In the genomic region with DNA sequence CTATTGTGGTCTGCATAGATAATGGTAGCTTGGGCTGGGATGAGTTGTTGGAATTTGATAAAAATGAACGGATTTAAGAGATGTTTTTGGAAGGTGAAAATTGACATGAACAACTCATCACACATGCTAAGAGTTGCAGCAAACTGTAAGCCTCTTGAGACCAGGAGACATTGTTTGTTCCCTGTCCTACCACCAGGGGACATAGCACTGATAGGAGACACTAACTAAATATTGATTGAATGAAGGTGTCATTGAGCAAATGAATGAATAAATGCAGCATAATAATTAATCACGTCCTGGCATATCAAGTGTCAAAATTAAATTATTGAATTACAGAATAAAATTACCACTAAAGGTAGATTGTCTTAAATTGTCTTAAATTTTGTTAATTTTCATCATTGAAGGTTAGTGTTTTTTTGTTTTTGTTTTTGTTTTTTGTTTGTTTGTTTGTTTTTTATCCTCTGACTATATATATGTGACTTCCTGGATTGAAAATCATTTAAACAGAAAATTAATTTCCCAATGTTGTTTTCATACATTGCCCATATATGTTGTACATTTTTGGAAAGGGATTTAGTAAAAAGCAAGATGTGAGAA, we compare ENCODE assay signal across 8 cellular contexts.
DNase-seq lines count a peak whose midpoint lies in the region; ATAC-seq, FAIRE-seq and TF ChIP-seq lines count a peak whose summit lies in the region.

No MANE protein-coding gene starts in this region.

- H3K36me3 ChIP-seq in NT2/D1 (ENCODE audit: insufficient read depth, insufficient read length, low read length) (no peaks in the 10 kb centered on the region), endothelial cell of umbilical vein (ENCODE audit: control insufficient read depth in 2 of 2, extremely low read depth in 1 of 2, insufficient read depth in 2 of 2, low read length in 2 of 2) (no peaks in the 10 kb centered on the region), small intestine (ENCODE audit: control insufficient read depth in 2 of 2, insufficient read depth in 2 of 2, low read length in 2 of 2) (no peaks in the 10 kb centered on the region)

- H3K4me3 ChIP-seq in NT2/D1 (ENCODE audit: insufficient read length, low read depth) (no peak overlapping the region), endothelial cell of umbilical vein (replicated peaks in 1 of 3; ENCODE audit: insufficient read depth in 1 of 3, low read depth in 1 of 3, low read length in 3 of 3) (no peak overlapping the region), small intestine (ENCODE audit: low read depth in 1 of 2, low read length in 2 of 2) (no peak overlapping the region)

- peak; percentile 32 to 44 for TF ChIP-seq CTCF in endothelial cell of umbilical vein (IDR thresholded peaks at IDR 0.05; ENCODE audit: extremely low read depth in 1 of 2, insufficient read depth in 1 of 2, low read depth in 1 of 2, low read length in 2 of 2)

- no peaks in the 10 kb centered on the region for H3K9me1 ChIP-seq in endothelial cell of umbilical vein (replicated peaks; ENCODE audit: control insufficient read depth, extremely low read depth, insufficient read depth, low read length)

- no peak overlapping the region for H3K27ac ChIP-seq in endothelial cell of umbilical vein (ENCODE audit: insufficient read depth, low read depth, low read length)
- H3K27ac ChIP-seq in small intestine (ENCODE audit: low read depth in 1 of 2, low read length in 1 of 2), result no peak overlapping the region

- 84 to 85% (median 84%) methylated on average over 2 of the region's 2 CpGs for WGBS in small intestine, 3 donors

- DNase-seq in activated naive CD4-positive, alpha-beta T cell treated with Interleukin-2 at 50 U/mL for 16 hours, result peak; percentile 8
- DNase-seq in activated naive CD4-positive, alpha-beta T cell (lab: John Stamatoyannopoulos, UW), result no peak
- DNase-seq in NT2/D1 (ENCODE audit: low read depth, low spot score), result peak; percentile 16
- no peak for DNase-seq in endothelial cell of umbilical vein (ENCODE audit: low read depth, low spot score)
- DNase-seq in small intestine, result peak; percentile 51
- DNase-seq in NOMO-1 treated with dmso at 0.1 percent for 144 hours (lab: John Stamatoyannopoulos, UW; ENCODE audit: unreplicated experiment), result no peak
- no peak for DNase-seq in NCI-H187 treated with DMSO at 0.1 percent for 48 hours (lab: John Stamatoyannopoulos, UW)

- dilution Hi-C loops in endothelial cell of umbilical vein (cut with MboI; ENCODE audit: extremely low pct_ligation_motif_present, low sequenced_read_pairs), result no loop called here

- no peaks in the 10 kb centered on the region for H3K27me3 ChIP-seq in NT2/D1 (ENCODE audit: insufficient read depth, insufficient read length)
- H3K27me3 ChIP-seq in endothelial cell of umbilical vein (ENCODE audit: control insufficient read depth in 2 of 2, insufficient read depth in 2 of 2, low read length in 2 of 2), result no peaks in the 10 kb centered on the region
- H3K27me3 ChIP-seq in small intestine (ENCODE audit: control insufficient read depth in 2 of 2, insufficient read depth in 2 of 2, low read length in 2 of 2), result no peaks in the 10 kb centered on the region

- H3K9me3 ChIP-seq in NT2/D1 (ENCODE audit: insufficient read depth, low read length), result no peaks in the 10 kb centered on the region
- no peaks in the 10 kb centered on the region for H3K9me3 ChIP-seq in endothelial cell of umbilical vein (replicated peaks; ENCODE audit: control insufficient read depth, insufficient read depth, low read length)
- no peaks in the 10 kb centered on the region for H3K9me3 ChIP-seq in small intestine (ENCODE audit: control insufficient read depth, low read depth)

- no peaks in the 10 kb centered on the region for H4K20me1 ChIP-seq in endothelial cell of umbilical vein (replicated peaks; ENCODE audit: control insufficient read depth, extremely low read depth, insufficient read depth, low read length)

- no peak for TF ChIP-seq POLR2A in endothelial cell of umbilical vein (IDR thresholded peaks at IDR 0.05; ENCODE audit: low read depth, low read length)

- H3K9ac ChIP-seq in NT2/D1 (ENCODE audit: insufficient read length, low read depth) (no peak overlapping the region), endothelial cell of umbilical vein (replicated peaks; ENCODE audit: extremely low read depth, insufficient read depth, low read length) (no peak overlapping the region)

- POLR2A ChIA-PET in endothelial cell of umbilical vein (lab: Charles Lee), result no interaction called here

- FAIRE-seq in endothelial cell of umbilical vein (lab: Jason Lieb, UNC) (no peak), small intestine (lab: Jason Lieb, UNC) (peak; percentile 93)

- intact Hi-C loops in endothelial cell of umbilical vein (cut with micrococcal nuclease), result no loop called here

- H3K4me1 ChIP-seq in NT2/D1 (ENCODE audit: insufficient read depth, insufficient read length) (no peaks in the 10 kb centered on the region), endothelial cell of umbilical vein (ENCODE audit: control insufficient read depth, extremely low read depth, insufficient read depth, low read length) (peaks cover 13% of the 10 kb centered on the region), small intestine (ENCODE audit: control insufficient read depth in 2 of 2, insufficient read depth in 1 of 2, low read depth in 1 of 2, low read length in 1 of 2) (no peaks in the 10 kb centered on the region)

- ATAC-seq in HG03108 (IDR thresholded peaks at IDR 0.05; ENCODE audit: unreplicated experiment), result no peak

- no peak overlapping the region for H2AFZ ChIP-seq in endothelial cell of umbilical vein (ENCODE audit: low read depth, low read length)

- no peaks in the 10 kb centered on the region for H3K79me2 ChIP-seq in endothelial cell of umbilical vein (ENCODE audit: control insufficient read depth, insufficient read depth, low read length)

- CTCF ChIA-PET in endothelial cell of umbilical vein (lab: Charles Lee), result interaction anchor here (0.8 to 3.5 kb wide), 11 partner anchors 10 to 264 kb away, joined by 3 to 32 read pairs (median 3); no protein-coding TSS in a partner anchor

- peak overlapping the region; percentile 62 for H3K4me2 ChIP-seq in endothelial cell of umbilical vein (ENCODE audit: insufficient read depth, low read length)

- BruUV-seq in endothelial cell of umbilical vein (replicated peaks; lab: Mats Ljungman, UMichigan), result no TSS peak

TF ChIP-seq in endothelial cell of umbilical vein, 7 proteins besides CTCF, POLR2A, EP300 and RAD21:
- no peak for TF ChIP-seq JUN (IDR thresholded peaks at IDR 0.05; ENCODE audit: borderline replicate concordance, insufficient read depth, insufficient read length, low read depth)
- TF ChIP-seq POLR2AphosphoS5 (IDR thresholded peaks at IDR 0.05; ENCODE audit: insufficient read depth, low read depth, low read length), result no peak
- no peak for TF ChIP-seq MAX (IDR thresholded peaks at IDR 0.05; ENCODE audit: insufficient read depth, insufficient read length)
- TF ChIP-seq FOS (IDR thresholded peaks at IDR 0.05; ENCODE audit: borderline replicate concordance, insufficient read depth, low read length), result no peak
- TF ChIP-seq MYC (IDR thresholded peaks at IDR 0.05; ENCODE audit: low read depth, low read length), result no peak
- TF ChIP-seq GATA2 (IDR thresholded peaks at IDR 0.05; ENCODE audit: insufficient read depth, insufficient read length, low read depth, low read length), result no peak
- TF ChIP-seq EZH2 (IDR thresholded peaks at IDR 0.05; ENCODE audit: borderline replicate concordance, low read depth, low read length, severe bottlenecking), result no peak

Comparison
In these comparisons a context has a peak if more than half of its experiments do, and no peak if none do; other contexts are left out.
1. DNase-seq: peak in activated naive CD4-positive, alpha-beta T cell treated with Interleukin-2 at 50 U/mL for 16 hours (single experiment), NT2/D1 (single experiment) and small intestine (single experiment); none in activated naive CD4-positive, alpha-beta T cell (0 of 4), endothelial cell of umbilical vein (single experiment), NOMO-1 treated with dmso at 0.1 percent for 144 hours (single experiment) and NCI-H187 treated with DMSO at 0.1 percent for 48 hours (single experiment).